ENCODE assay signal across 29 cellular contexts in the genomic region with DNA sequence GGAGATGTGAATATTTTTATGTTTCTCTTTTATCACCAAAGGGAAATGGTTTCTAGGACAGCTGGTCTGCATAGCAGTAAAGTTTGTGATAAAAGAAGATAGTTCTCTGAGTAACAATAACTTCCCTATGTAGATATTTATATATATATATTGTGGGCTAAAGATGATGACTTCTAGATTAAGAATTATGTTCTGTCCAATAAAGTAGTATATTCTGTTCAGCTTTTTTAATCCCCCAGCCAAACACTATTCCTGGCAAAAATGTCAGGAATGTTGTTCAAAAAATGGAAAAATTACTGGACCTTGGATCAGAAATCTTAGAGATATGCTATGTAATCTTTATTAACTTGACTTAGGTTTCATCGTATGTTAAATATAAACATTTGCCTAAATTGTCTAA.
"Had no signal": no experiment of that assay in that cellular context is flagged by ENCODE, and none has a peak within 500 bp of the region (broad histone marks: within the 10 kb centered on the region; RNA-seq: fewer than 3 reads in every experiment).

No MANE protein-coding gene starts in this region.

- H3K4me1 ChIP-seq: adrenal gland, Peyer's patch had no signal

- H3K4me3 Mint-ChIP-seq: activated CD4-positive, alpha-beta T cell treated with anti-CD3 and anti-CD28 coated beads, Interleukin-2, amount 10 ng/mL, durations not matched to agents 24 days and 14 days; activated CD8-positive, alpha-beta T cell treated with anti-CD3 and anti-CD28 coated beads for 36 hours; activated T-cell treated with anti-CD3 and anti-CD28 coated beads, Interleukin-2, amount 50 U/mL, for 72 hours; activated T-helper 17 cell treated with anti-CD3 and anti-CD28 coated beads, Interleukin-2, amount 50 U/mL, for 72 hours; brain; T-helper 1 cell treated with Interleukin-12 subunit alpha and Interleukin-12 subunit beta and Interleukin-4 antibody, amounts not matched to agents 30 μg/mL and 1 μg/mL, for 36 hours; T-helper 2 cell treated with Interferon-gamma antibody and Interleukin-4, amounts not matched to agents 5 μg/mL and 100 μg/mL, for 36 hours had no signal

- ATAC-seq: activated CD8-positive, alpha-beta T cell treated with anti-CD3 and anti-CD28 coated beads for 36 hours; activated naive CD4-positive, alpha-beta T cell treated with anti-CD3 and anti-CD28 coated beads, Interleukin-2, amount 50 U/mL, for 72 hours; activated T-cell treated with anti-CD3 and anti-CD28 coated beads, Interleukin-2, amount 50 U/mL, for 72 hours; activated T-helper 17 cell treated with anti-CD3 and anti-CD28 coated beads, Interleukin-2, amount 50 U/mL, for 72 hours; PC-3 had no signal

- H3K4me1 Mint-ChIP-seq: activated CD4-positive, alpha-beta T cell treated with anti-CD3 and anti-CD28 coated beads, Interleukin-2, amount 10 ng/mL, durations not matched to agents 24 days and 14 days; activated T-helper 17 cell treated with anti-CD3 and anti-CD28 coated beads, Interleukin-2, amount 50 U/mL, for 72 hours; brain had no signal

- H3K36me3 Mint-ChIP-seq: activated naive CD4-positive, alpha-beta T cell treated with anti-CD3 and anti-CD28 coated beads, Interleukin-2, amount 50 U/mL, for 72 hours; brain had no signal

- H3K4me3 ChIP-seq: adrenal gland, MG63, Peyer's patch had no signal

- H3K9me3 ChIP-seq: adrenal gland, MG63, Peyer's patch had no signal

- H3K9me3 Mint-ChIP-seq: activated CD4-positive, alpha-beta T cell treated with anti-CD3 and anti-CD28 coated beads, Interleukin-2, amount 10 ng/mL, durations not matched to agents 24 days and 14 days; activated CD8-positive, alpha-beta T cell treated with anti-CD3 and anti-CD28 coated beads for 36 hours; activated naive CD4-positive, alpha-beta T cell treated with anti-CD3 and anti-CD28 coated beads, Interleukin-2, amount 50 U/mL, for 72 hours; activated T-cell treated with anti-CD3 and anti-CD28 coated beads, Interleukin-2, amount 50 U/mL, for 72 hours; brain; T-helper 1 cell treated with Interleukin-12 subunit alpha and Interleukin-12 subunit beta and Interleukin-4 antibody, amounts not matched to agents 30 μg/mL and 1 μg/mL, for 36 hours; T-helper 2 cell treated with Interferon-gamma antibody and Interleukin-4, amounts not matched to agents 5 μg/mL and 100 μg/mL, for 36 hours had no signal

- H3K36me3 ChIP-seq: adrenal gland, MG63, Peyer's patch had no signal

- H3K27ac Mint-ChIP-seq: activated CD4-positive, alpha-beta T cell treated with anti-CD3 and anti-CD28 coated beads, Interleukin-2, amount 10 ng/mL, durations not matched to agents 24 days and 14 days; activated CD8-positive, alpha-beta T cell treated with anti-CD3 and anti-CD28 coated beads for 36 hours; activated naive CD4-positive, alpha-beta T cell treated with anti-CD3 and anti-CD28 coated beads, Interleukin-2, amount 50 U/mL, for 72 hours; activated T-cell treated with anti-CD3 and anti-CD28 coated beads, Interleukin-2, amount 50 U/mL, for 72 hours; activated T-helper 17 cell treated with anti-CD3 and anti-CD28 coated beads, Interleukin-2, amount 50 U/mL, for 72 hours; T-helper 1 cell treated with Interleukin-12 subunit alpha and Interleukin-12 subunit beta and Interleukin-4 antibody, amounts not matched to agents 30 μg/mL and 1 μg/mL, for 36 hours; T-helper 2 cell treated with Interferon-gamma antibody and Interleukin-4, amounts not matched to agents 5 μg/mL and 100 μg/mL, for 36 hours had no signal

- H3K27me3 ChIP-seq: adrenal gland, MG63, Peyer's patch had no signal

- H3K27me3 Mint-ChIP-seq: activated CD4-positive, alpha-beta T cell treated with anti-CD3 and anti-CD28 coated beads, Interleukin-2, amount 10 ng/mL, durations not matched to agents 24 days and 14 days; activated CD8-positive, alpha-beta T cell treated with anti-CD3 and anti-CD28 coated beads for 36 hours; activated T-helper 17 cell treated with anti-CD3 and anti-CD28 coated beads, Interleukin-2, amount 50 U/mL, for 72 hours had no signal

- H3K27ac ChIP-seq: adrenal gland, Peyer's patch, RWPE1 had no signal

- DNase-seq: activated CD4-positive, alpha-beta T cell treated with anti-CD3 and anti-CD28 coated beads, Interleukin-2, amount 10 ng/mL, durations not matched to agents 24 days and 14 days; activated CD4-positive, alpha-beta T cell treated with anti-CD3 and anti-CD28 coated beads, Interleukin-2, amount 50 U/mL, for 4 hours; activated CD8-positive, alpha-beta T cell treated with anti-CD3 and anti-CD28 coated beads for 36 hours; activated gamma-delta T cell; activated naive CD4-positive, alpha-beta T cell treated with Interleukin-2 at 50 U/mL for 16 hours; activated T-cell treated with anti-CD3 and anti-CD28 coated beads, Interleukin-2, amount 50 U/mL, for 1 hour; activated T-cell treated with anti-CD3 and anti-CD28 coated beads, Interleukin-2, amount 50 U/mL, for 72 hours; adrenal gland; anterior cingulate cortex; central memory CD4-positive, alpha-beta T cell; Kasumi-1; MG63; NCI-H1048; NCI-H1105 treated with DMSO at 0.1 percent for 48 hours; NCI-H1436; NCI-H1694; NCI-H1930; NCI-H2081 treated with DMSO at 0.1 percent for 48 hours; NCI-H345; NCI-H524 treated with DMSO at 0.1 percent for 48 hours; PC-3; Peyer's patch; Right ventricle myocardium superior had no signal
